Comparison of ENCODE assay signal across 8 cellular contexts in the genomic region with DNA sequence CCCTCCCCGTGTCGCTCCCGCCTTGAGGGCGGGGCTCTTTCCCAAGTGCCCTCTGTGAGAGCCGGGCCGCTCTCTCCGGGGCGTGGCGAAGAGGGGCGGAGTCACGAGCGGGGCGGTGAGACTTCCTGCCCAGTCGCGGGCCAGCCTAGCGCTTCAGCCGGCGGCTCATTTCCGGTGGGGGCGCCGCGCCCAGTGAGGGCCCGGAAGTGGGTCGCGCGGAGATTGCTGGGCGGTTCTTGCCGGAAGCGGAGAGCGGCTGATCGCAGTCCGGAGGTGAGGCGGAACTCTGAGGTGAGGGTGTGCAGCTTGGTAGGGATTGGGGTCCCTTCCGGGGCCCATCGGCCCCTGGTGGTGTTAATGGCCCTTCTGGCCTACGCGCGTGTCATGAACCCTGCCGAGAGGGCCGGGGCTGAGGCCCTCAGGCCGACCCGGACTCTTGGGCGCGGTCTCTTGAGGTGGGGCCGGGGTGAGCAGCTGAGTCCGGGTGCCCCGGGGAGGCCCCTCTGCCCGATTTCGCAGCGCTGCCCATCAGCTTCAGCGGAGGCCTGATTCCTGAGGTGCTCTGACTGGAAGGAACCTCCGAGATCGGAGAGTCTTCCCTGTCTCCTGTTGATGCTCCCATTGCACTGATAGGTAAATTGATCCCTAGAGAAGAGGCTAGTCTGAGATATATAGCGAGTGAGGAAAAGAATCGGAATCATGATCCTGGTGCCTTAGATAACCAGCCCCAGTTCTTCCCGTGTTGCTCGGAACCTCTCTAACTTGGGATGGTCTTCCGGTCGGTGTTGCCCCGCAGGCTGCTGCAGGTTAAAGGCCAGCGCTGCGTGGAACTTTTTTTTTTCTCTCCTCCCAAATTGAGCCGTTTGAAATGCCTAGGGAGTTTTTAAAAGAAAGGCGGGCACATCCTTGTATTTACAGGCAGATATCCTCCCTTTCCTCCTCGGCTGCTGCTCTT. TPM values are rescaled to one million over a fixed set of nuclear protein-coding genes. Genes with fewer than 3 reads are reported as not detected.
DNase-seq lines count a peak whose midpoint lies in the region; ATAC-seq, FAIRE-seq and TF ChIP-seq lines count a peak whose summit lies in the region.

A gene with protein sequence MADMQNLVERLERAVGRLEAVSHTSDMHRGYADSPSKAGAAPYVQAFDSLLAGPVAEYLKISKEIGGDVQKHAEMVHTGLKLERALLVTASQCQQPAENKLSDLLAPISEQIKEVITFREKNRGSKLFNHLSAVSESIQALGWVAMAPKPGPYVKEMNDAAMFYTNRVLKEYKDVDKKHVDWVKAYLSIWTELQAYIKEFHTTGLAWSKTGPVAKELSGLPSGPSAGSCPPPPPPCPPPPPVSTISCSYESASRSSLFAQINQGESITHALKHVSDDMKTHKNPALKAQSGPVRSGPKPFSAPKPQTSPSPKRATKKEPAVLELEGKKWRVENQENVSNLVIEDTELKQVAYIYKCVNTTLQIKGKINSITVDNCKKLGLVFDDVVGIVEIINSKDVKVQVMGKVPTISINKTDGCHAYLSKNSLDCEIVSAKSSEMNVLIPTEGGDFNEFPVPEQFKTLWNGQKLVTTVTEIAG (plus strand): TSS at position 219 of the 955 bp plus-strand sequence. CDS start 18,618 bp downstream, outside the sequence.

- intact Hi-C loops in Right ventricle myocardium inferior (cut with DNase I) (loop anchor here (10.0 kb wide), 1 partner anchor 214 kb away; a partner anchor contains a TSS), pancreas (cut with DNase I) (no loop called here)

- no peak for TF ChIP-seq CTCF in pancreas (IDR thresholded peaks at IDR 0.05)
- peak in 1 of 5 experiments; percentile 28 for TF ChIP-seq CTCF in tibial nerve (IDR thresholded peaks at IDR 0.05)

- no peaks in the 10 kb centered on the region for H3K9me3 Mint-ChIP-seq in activated naive CD8-positive, alpha-beta T cell treated with anti-CD3 and anti-CD28 coated beads, Interleukin-2, amount 50 U/mL, for 24 hours

- TF ChIP-seq POLR2A in GM10847 (IDR thresholded peaks at IDR 0.05; ENCODE audit: extremely low read depth, insufficient read length) (peak; percentile 66), tibial nerve (IDR thresholded peaks at IDR 0.05) (peak; percentile 58 to 64)

- DNase-seq in NCI-H128 (lab: John Stamatoyannopoulos, UW; ENCODE audit: unreplicated experiment) (peak; percentile 100), SW480 (ENCODE audit: low spot score) (peak; percentile 95), Right ventricle myocardium inferior (ENCODE audit: missing footprints) (peak; percentile 100), pancreas (peak; percentile 99 to 100 (median 100)), tibial nerve (ENCODE audit: low spot score in 2 of 2) (peak; percentile 98)
- DNase-seq in activated naive CD8-positive, alpha-beta T cell treated with anti-CD3 and anti-CD28 coated beads, Interleukin-2, amount 50 U/mL, for 24 hours, result peak; percentile 100

- H3K36me3 ChIP-seq in pancreas (no peaks in the 10 kb centered on the region), tibial nerve (peaks cover 0 to 7% (median 0%) of the 10 kb centered on the region in 3 donors)

- H3K4me1 ChIP-seq in pancreas (peaks cover 31 to 57% (median 32%) of the 10 kb centered on the region in 3 donors), tibial nerve (peaks cover 0 to 78% (median 41%) of the 10 kb centered on the region in 4 donors)

- H3K27me3 ChIP-seq in pancreas (no peaks in the 10 kb centered on the region), tibial nerve (no peaks in the 10 kb centered on the region)

- no peaks in the 10 kb centered on the region for H3K9me3 ChIP-seq in pancreas
- H3K9me3 ChIP-seq in tibial nerve, result no peaks in the 10 kb centered on the region

- H3K27ac Mint-ChIP-seq in activated naive CD8-positive, alpha-beta T cell treated with anti-CD3 and anti-CD28 coated beads, Interleukin-2, amount 50 U/mL, for 24 hours, result peak within 1 kb of the TSS; percentile 97

- peak; percentile 78 for FAIRE-seq in pancreas (lab: Jason Lieb, UNC)

- H3K4me1 Mint-ChIP-seq in activated naive CD8-positive, alpha-beta T cell treated with anti-CD3 and anti-CD28 coated beads, Interleukin-2, amount 50 U/mL, for 24 hours, result peaks cover 73% of the 10 kb centered on the region

- H3K4me3 Mint-ChIP-seq in activated naive CD8-positive, alpha-beta T cell treated with anti-CD3 and anti-CD28 coated beads, Interleukin-2, amount 50 U/mL, for 24 hours, result peak within 1 kb of the TSS; percentile 99

- H3K36me3 Mint-ChIP-seq in activated naive CD8-positive, alpha-beta T cell treated with anti-CD3 and anti-CD28 coated beads, Interleukin-2, amount 50 U/mL, for 24 hours (ENCODE audit: low read depth), result peaks cover 44% of the 10 kb centered on the region

- peak within 1 kb of the TSS; percentile 79 to 99 (median 94) for H3K4me3 ChIP-seq in pancreas
- peak within 1 kb of the TSS; percentile 75 to 96 (median 92) for H3K4me3 ChIP-seq in tibial nerve

- no peaks in the 10 kb centered on the region for H3K27me3 Mint-ChIP-seq in activated naive CD8-positive, alpha-beta T cell treated with anti-CD3 and anti-CD28 coated beads, Interleukin-2, amount 50 U/mL, for 24 hours

- H3K27ac ChIP-seq in pancreas (peak within 1 kb of the TSS; percentile 90 to 99 (median 96)), tibial nerve (peak within 1 kb of the TSS; percentile 96 to 100 (median 98))

- TF ChIP-seq EP300 in tibial nerve (IDR thresholded peaks at IDR 0.05), result peak; percentile 84 to 89

- ATAC-seq in HG02678 (IDR thresholded peaks at IDR 0.05; ENCODE audit: unreplicated experiment) (peak; percentile 84), Right ventricle myocardium inferior (peak; percentile 96), pancreas (peak; percentile 89 to 95 (median 94))
- ATAC-seq in activated naive CD8-positive, alpha-beta T cell treated with anti-CD3 and anti-CD28 coated beads, Interleukin-2, amount 50 U/mL, for 24 hours, result peak; percentile 92

- 1% methylated on average over 56 to 65 of the region's 65 CpGs for WGBS in pancreas, 2 donors
- 0 to 1% methylated on average over 22 to 43 of the region's 65 CpGs for WGBS in tibial nerve, 2 donors

RNA-seq across cellular contexts. Expression of the gene that starts here (rescaled TPM):
- total RNA-seq in Right ventricle myocardium inferior (88.8 TPM), pancreas (100 to 1,000 TPM in 2 of 6 donors, 10 to 100 TPM in 4; 40.7 to 146 (median 69.5) TPM), tibial nerve (100 to 1,000 TPM; 210 to 281 (median 227) TPM)
- 10 to 100 TPM; 28.5 to 53.2 TPM for polyA plus RNA-seq in pancreas

Comparison
In these comparisons a context has a peak if more than half of its experiments do, and no peak if none do; other contexts are left out.
1. Peak in every context shown above with its lines: DNase-seq, ATAC-seq, H3K4me3 ChIP-seq and H3K27ac ChIP-seq.